ENCODE assay signal across 9 cellular contexts in the genomic region with DNA sequence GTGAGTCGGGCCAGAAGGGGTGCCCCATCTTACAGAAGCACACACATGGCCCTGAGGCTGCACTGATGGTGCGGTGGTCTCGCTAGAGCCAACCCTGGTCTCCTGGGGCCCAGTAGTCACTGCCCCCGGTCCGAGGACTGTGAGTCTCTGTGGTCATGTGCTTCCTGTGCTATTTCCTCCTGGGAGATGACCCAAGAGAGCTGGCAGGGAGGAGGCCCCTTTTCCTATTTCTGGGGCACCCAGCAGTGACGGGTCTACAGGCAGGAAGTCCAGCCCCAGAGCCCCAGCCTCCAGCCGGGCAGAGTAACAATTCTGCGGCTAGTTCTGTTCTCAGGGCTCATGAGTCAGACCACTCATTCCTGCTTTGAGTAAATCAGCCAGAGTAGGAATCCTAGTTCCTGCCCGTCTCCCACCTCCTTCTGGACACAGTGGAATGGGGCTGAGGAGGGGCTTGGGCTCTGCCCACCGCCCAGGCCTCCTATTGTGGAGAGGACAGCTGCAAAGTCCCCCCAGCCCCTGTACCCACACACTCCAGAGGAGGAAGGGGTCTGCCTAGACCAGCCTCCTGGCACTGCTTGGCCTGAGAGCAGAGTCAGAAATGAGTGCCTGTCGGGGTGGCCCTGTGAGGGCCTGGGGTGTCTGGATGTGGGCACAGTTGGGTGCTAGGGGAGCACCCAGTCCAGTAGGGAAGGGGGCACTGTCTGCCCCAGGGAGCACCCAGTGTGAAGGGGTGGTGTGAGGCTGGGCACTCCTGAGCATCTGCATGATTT.
DNase-seq lines count a peak whose midpoint lies in the region; ATAC-seq and TF ChIP-seq lines count a peak whose summit lies in the region.
"Had no signal": no experiment of that assay in that cellular context is flagged by ENCODE, and none has a peak within 500 bp of the region (broad histone marks: within the 10 kb centered on the region; RNA-seq: fewer than 3 reads in every experiment).

No MANE protein-coding gene starts in this region.

- H3K9me3 ChIP-seq in endodermal cell (ENCODE audit: control insufficient read depth, low read length) (no peaks in the 10 kb centered on the region), muscle layer of duodenum (ENCODE audit: control insufficient read depth in 1 of 2, low read length in 2 of 2) (no peaks in the 10 kb centered on the region)

- peaks cover 39% of the 10 kb centered on the region for H3K36me3 ChIP-seq in endodermal cell (ENCODE audit: control insufficient read depth, insufficient read depth, low read length)
- peaks cover 5 to 10% of the 10 kb centered on the region in 2 donors for H3K36me3 ChIP-seq in muscle layer of duodenum (ENCODE audit: control insufficient read depth in 1 of 2, insufficient read depth in 2 of 2, low read length in 2 of 2)

- no peak overlapping the region for H3K4me3 Mint-ChIP-seq in activated CD4-positive, alpha-beta T cell treated with anti-CD3 and anti-CD28 coated beads, Interleukin-2, amount 10 ng/mL, durations not matched to agents 7 days and 5 days
- no peak overlapping the region for H3K4me3 Mint-ChIP-seq in endodermal cell

- H3K9ac ChIP-seq in endodermal cell (ENCODE audit: extremely low read depth, low read length, poor library complexity, severe bottlenecking) = no peak overlapping the region

- CTCF ChIA-PET in activated CD4-positive, alpha-beta T cell treated with anti-CD3 and anti-CD28 coated beads, Interleukin-2, amount 10 ng/mL, durations not matched to agents 7 days and 5 days (lab: Charles Lee) = interaction anchor here (0.6 to 1.0 kb wide), 3 partner anchors 9 to 23 kb away, joined by 3 to 4 read pairs (median 3); no protein-coding TSS in a partner anchor
- CTCF ChIA-PET in RWPE1 (lab: Yijun Ruan, JAX) = no interaction called here

- no peak for TF ChIP-seq CTCF in RWPE1 (conservative IDR thresholded peaks at IDR 0.05; ENCODE audit: low read depth)
- no peak for TF ChIP-seq CTCF in endodermal cell (conservative IDR thresholded peaks at IDR 0.05)

- H3K36me3 Mint-ChIP-seq in activated CD4-positive, alpha-beta T cell treated with anti-CD3 and anti-CD28 coated beads, Interleukin-2, amount 10 ng/mL, durations not matched to agents 7 days and 5 days (ENCODE audit: low read depth) = no peaks in the 10 kb centered on the region
- H3K36me3 Mint-ChIP-seq in endodermal cell (ENCODE audit: low read depth) = peaks cover 14% of the 10 kb centered on the region

- POLR2A ChIA-PET in activated CD4-positive, alpha-beta T cell treated with anti-CD3 and anti-CD28 coated beads, Interleukin-2, amount 10 ng/mL, durations not matched to agents 7 days and 5 days (lab: Charles Lee) = no interaction called here
- POLR2A ChIA-PET in RWPE1 (lab: Yijun Ruan, JAX; ENCODE audit: low non-redundant PET) = no interaction called here

- H3K4me3 ChIP-seq in endodermal cell (ENCODE audit: low read length) (no peak overlapping the region), muscle layer of duodenum (ENCODE audit: low read depth in 1 of 2, low read length in 2 of 2) (peak overlapping the region in 1 of 2 donors; percentile 22)

- peaks cover 20% of the 10 kb centered on the region for H3K4me1 Mint-ChIP-seq in activated CD4-positive, alpha-beta T cell treated with anti-CD3 and anti-CD28 coated beads, Interleukin-2, amount 10 ng/mL, durations not matched to agents 7 days and 5 days
- H3K4me1 Mint-ChIP-seq in endodermal cell = peaks cover 21% of the 10 kb centered on the region

- DNase-seq in activated CD4-positive, alpha-beta T cell treated with anti-CD3 and anti-CD28 coated beads, Interleukin-2, amount 10 ng/mL, durations not matched to agents 7 days and 5 days = no peak
- DNase-seq in activated CD4-positive, alpha-beta T cell treated with anti-CD3 and anti-CD28 coated beads for 4 hours = no peak
- DNase-seq in RWPE1 (ENCODE audit: low spot score) = peak; percentile 86
- no peak for DNase-seq in endodermal cell
- no peak for DNase-seq in putamen (ENCODE audit: low spot score)
- no peak for DNase-seq in NCI-H187 (lab: John Stamatoyannopoulos, UW)
- DNase-seq: DND-41 had no signal

- H3K27me3 Mint-ChIP-seq in activated CD4-positive, alpha-beta T cell treated with anti-CD3 and anti-CD28 coated beads, Interleukin-2, amount 10 ng/mL, durations not matched to agents 7 days and 5 days = no peaks in the 10 kb centered on the region
- H3K27me3 Mint-ChIP-seq in endodermal cell (ENCODE audit: insufficient read depth) = no peaks in the 10 kb centered on the region

- ATAC-seq in HG02970 (IDR thresholded peaks at IDR 0.05; ENCODE audit: low FRiP score, unreplicated experiment) = peak; percentile 48

- WGBS in endodermal cell (ENCODE audit: insufficient coverage in 1 of 2, insufficient read length in 1 of 2), 2 experiments = 90 to 94% methylated on average over 6 to 11 of the region's 11 CpGs

- H3K27ac ChIP-seq in RWPE1 = peak overlapping the region; percentile 76
- H3K27ac ChIP-seq in endodermal cell (ENCODE audit: low read depth, low read length) = peak overlapping the region; percentile 38
- peak overlapping the region; percentile 79 for H3K27ac ChIP-seq in muscle layer of duodenum (ENCODE audit: low read length)

- no peaks in the 10 kb centered on the region for H3K27me3 ChIP-seq in endodermal cell (ENCODE audit: control insufficient read depth, insufficient read depth, low read length, poor library complexity, severe bottlenecking)
- H3K27me3 ChIP-seq in muscle layer of duodenum (ENCODE audit: low read depth, low read length) = no peaks in the 10 kb centered on the region

- H3K9me3 Mint-ChIP-seq in activated CD4-positive, alpha-beta T cell treated with anti-CD3 and anti-CD28 coated beads, Interleukin-2, amount 10 ng/mL, durations not matched to agents 7 days and 5 days = no peaks in the 10 kb centered on the region
- H3K9me3 Mint-ChIP-seq in endodermal cell = no peaks in the 10 kb centered on the region

- H3K4me1 ChIP-seq in endodermal cell (ENCODE audit: control insufficient read depth, insufficient read depth, low read length) = peaks cover 2% of the 10 kb centered on the region
- H3K4me1 ChIP-seq in muscle layer of duodenum (ENCODE audit: control insufficient read depth in 1 of 2, insufficient read depth in 2 of 2, low read length in 2 of 2) = peaks cover 25 to 99% of the 10 kb centered on the region in 2 donors

- H3K27ac Mint-ChIP-seq in activated CD4-positive, alpha-beta T cell treated with anti-CD3 and anti-CD28 coated beads, Interleukin-2, amount 10 ng/mL, durations not matched to agents 7 days and 5 days = peak overlapping the region; percentile 60
- H3K27ac Mint-ChIP-seq in endodermal cell = no peak overlapping the region
